ENCODE assay signal across 1 cellular context in the genomic region with DNA sequence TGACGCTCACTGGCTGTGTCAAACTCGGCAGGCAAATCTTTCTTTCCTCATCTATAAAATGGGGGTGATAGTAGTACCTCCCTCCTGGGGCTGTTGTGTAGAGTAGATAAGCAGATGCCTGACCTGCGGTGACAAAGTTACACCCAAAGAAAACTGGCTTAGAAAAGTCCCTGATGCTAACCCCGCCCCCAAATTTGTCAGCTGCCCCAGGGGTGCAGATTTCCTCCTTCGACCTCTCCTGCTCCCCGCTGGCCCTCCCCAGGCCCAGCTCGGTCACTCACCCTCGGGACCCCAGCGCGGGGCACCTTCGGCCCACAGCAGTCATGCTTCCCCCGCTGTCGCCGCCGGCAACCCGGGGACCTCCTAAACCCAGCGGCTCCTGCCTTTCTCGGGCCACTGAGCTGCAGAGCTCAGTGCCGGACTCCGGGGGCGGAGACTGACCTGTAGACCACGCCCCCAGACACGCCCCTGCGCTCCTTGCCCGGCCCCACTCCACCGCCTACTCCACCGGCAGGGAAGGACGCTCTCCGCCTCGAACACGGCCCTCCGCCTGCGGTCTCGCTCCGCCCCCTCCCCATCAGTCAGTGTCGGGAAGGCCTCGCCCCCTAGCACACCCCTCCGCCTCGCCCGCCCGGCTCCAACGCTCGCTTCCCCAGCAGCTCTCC.
TF ChIP-seq lines count a peak whose summit lies in the region.

No MANE protein-coding gene starts in this region.

TF ChIP-seq in GM12878, 131 proteins besides CTCF, POLR2A, EP300 and RAD21:
- 0 out of 2 replicates have a peak, but pooled peaks have one; percentile 28 for TF ChIP-seq ATF7 (IDR thresholded peaks at IDR 0.05; ENCODE audit: low read depth)
- no peak for TF ChIP-seq TCF7 (IDR thresholded peaks at IDR 0.05; ENCODE audit: borderline replicate concordance)
- peak; percentile 60 for TF ChIP-seq MAX (IDR thresholded peaks at IDR 0.05; ENCODE audit: low read depth, low read length)
- TF ChIP-seq BACH1 (IDR thresholded peaks at IDR 0.05; ENCODE audit: borderline replicate concordance), result peak; percentile 34; the same call in 1 of the 2 replicates
- TF ChIP-seq ZNF217 (IDR thresholded peaks at IDR 0.05), result no peak
- peak in 1 of 2 experiments; percentile 57; a peak in 1 of 4 replicates for TF ChIP-seq BHLHE40 (IDR thresholded peaks at IDR 0.05; ENCODE audit: borderline replicate concordance in 1 of 2, low read depth in 2 of 2, low read length in 1 of 2)
- TF ChIP-seq, protein P1, sequence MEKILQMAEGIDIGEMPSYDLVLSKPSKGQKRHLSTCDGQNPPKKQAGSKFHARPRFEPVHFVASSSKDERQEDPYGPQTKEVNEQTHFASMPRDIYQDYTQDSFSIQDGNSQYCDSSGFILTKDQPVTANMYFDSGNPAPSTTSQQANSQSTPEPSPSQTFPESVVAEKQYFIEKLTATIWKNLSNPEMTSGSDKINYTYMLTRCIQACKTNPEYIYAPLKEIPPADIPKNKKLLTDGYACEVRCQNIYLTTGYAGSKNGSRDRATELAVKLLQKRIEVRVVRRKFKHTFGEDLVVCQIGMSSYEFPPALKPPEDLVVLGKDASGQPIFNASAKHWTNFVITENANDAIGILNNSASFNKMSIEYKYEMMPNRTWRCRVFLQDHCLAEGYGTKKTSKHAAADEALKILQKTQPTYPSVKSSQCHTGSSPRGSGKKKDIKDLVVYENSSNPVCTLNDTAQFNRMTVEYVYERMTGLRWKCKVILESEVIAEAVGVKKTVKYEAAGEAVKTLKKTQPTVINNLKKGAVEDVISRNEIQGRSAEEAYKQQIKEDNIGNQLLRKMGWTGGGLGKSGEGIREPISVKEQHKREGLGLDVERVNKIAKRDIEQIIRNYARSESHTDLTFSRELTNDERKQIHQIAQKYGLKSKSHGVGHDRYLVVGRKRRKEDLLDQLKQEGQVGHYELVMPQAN (conservative IDR thresholded peaks at IDR 0.05), result peak; percentile 52; the same call in 1 of the 2 replicates
- TF ChIP-seq DPF2 (IDR thresholded peaks at IDR 0.05), result peak; percentile 69
- peak; percentile 100 for TF ChIP-seq HDGF (IDR thresholded peaks at IDR 0.05)
- TF ChIP-seq RAD51 (IDR thresholded peaks at IDR 0.05), result 0 out of 2 replicates have a peak, but pooled peaks have one; percentile 21
- peak; percentile 47; the same call in 1 of the 2 replicates for TF ChIP-seq POLR2AphosphoS2 (IDR thresholded peaks at IDR 0.05; ENCODE audit: low read depth, low read length)
- TF ChIP-seq EGR1 (IDR thresholded peaks at IDR 0.05; ENCODE audit: borderline replicate concordance in 1 of 2, low read depth in 2 of 2, low read length in 2 of 2), result peak in 1 of 2 experiments; percentile 70; a peak in 1 of 3 replicates
- TF ChIP-seq RB1 (IDR thresholded peaks at IDR 0.05; ENCODE audit: borderline replicate concordance), result peak; percentile 15; the same call in 1 of the 2 replicates
- peak; percentile 56; the same call in 1 of the 2 replicates for TF ChIP-seq CHD2 (IDR thresholded peaks at IDR 0.05; ENCODE audit: borderline replicate concordance, low read depth, low read length)
- TF ChIP-seq SIN3A (IDR thresholded peaks at IDR 0.05; ENCODE audit: low read depth, low read length), result 0 out of 2 replicates have a peak, but pooled peaks have one; percentile 60
- no peak for TF ChIP-seq ZNF274 (IDR thresholded peaks at IDR 0.05; ENCODE audit: insufficient read depth, insufficient read length)
- TF ChIP-seq, protein P2, sequence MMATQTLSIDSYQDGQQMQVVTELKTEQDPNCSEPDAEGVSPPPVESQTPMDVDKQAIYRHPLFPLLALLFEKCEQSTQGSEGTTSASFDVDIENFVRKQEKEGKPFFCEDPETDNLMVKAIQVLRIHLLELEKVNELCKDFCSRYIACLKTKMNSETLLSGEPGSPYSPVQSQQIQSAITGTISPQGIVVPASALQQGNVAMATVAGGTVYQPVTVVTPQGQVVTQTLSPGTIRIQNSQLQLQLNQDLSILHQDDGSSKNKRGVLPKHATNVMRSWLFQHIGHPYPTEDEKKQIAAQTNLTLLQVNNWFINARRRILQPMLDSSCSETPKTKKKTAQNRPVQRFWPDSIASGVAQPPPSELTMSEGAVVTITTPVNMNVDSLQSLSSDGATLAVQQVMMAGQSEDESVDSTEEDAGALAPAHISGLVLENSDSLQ (IDR thresholded peaks at IDR 0.05), result peak; percentile 97
- no peak for TF ChIP-seq IKZF1 (conservative IDR thresholded peaks at IDR 0.05)
- TF ChIP-seq PAX5 (IDR thresholded peaks at IDR 0.05; ENCODE audit: borderline replicate concordance, low read depth, low read length), result peak; percentile 14; the same call in 1 of the 2 replicates
- 0 out of 2 replicates have a peak, but pooled peaks have one; percentile 10 for TF ChIP-seq MYB (IDR thresholded peaks at IDR 0.05; ENCODE audit: borderline replicate concordance, low read depth, low read length)
- no peak for TF ChIP-seq WRNIP1 (IDR thresholded peaks at IDR 0.05; ENCODE audit: borderline replicate concordance, low read depth, low read length)
- TF ChIP-seq TCF12 (IDR thresholded peaks at IDR 0.05; ENCODE audit: low read depth, low read length), result 0 out of 2 replicates have a peak, but pooled peaks have one; percentile 24
- TF ChIP-seq ZNF207 (IDR thresholded peaks at IDR 0.05; ENCODE audit: borderline replicate concordance), result 0 out of 2 replicates have a peak, but pooled peaks have one; percentile 62
- no peak for TF ChIP-seq SMAD1 (IDR thresholded peaks at IDR 0.05; ENCODE audit: low read depth, partially characterized antibody)
- no peak for TF ChIP-seq JUND (IDR thresholded peaks at IDR 0.05; ENCODE audit: low read depth, low read length)
- TF ChIP-seq, protein P3, sequence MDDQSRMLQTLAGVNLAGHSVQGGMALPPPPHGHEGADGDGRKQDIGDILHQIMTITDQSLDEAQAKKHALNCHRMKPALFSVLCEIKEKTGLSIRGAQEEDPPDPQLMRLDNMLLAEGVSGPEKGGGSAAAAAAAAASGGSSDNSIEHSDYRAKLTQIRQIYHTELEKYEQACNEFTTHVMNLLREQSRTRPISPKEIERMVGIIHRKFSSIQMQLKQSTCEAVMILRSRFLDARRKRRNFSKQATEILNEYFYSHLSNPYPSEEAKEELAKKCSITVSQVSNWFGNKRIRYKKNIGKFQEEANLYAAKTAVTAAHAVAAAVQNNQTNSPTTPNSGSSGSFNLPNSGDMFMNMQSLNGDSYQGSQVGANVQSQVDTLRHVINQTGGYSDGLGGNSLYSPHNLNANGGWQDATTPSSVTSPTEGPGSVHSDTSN (IDR thresholded peaks at IDR 0.05; ENCODE audit: insufficient replicate concordance, low read depth, low read length), result peak; percentile 94
- TF ChIP-seq, protein P4, sequence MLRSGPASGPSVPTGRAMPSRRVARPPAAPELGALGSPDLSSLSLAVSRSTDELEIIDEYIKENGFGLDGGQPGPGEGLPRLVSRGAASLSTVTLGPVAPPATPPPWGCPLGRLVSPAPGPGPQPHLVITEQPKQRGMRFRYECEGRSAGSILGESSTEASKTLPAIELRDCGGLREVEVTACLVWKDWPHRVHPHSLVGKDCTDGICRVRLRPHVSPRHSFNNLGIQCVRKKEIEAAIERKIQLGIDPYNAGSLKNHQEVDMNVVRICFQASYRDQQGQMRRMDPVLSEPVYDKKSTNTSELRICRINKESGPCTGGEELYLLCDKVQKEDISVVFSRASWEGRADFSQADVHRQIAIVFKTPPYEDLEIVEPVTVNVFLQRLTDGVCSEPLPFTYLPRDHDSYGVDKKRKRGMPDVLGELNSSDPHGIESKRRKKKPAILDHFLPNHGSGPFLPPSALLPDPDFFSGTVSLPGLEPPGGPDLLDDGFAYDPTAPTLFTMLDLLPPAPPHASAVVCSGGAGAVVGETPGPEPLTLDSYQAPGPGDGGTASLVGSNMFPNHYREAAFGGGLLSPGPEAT (IDR thresholded peaks at IDR 0.05; ENCODE audit: low read depth), result peak; percentile 53; the same call in 1 of the 2 replicates
- TF ChIP-seq NR2F1 (conservative IDR thresholded peaks at IDR 0.05), result peak; percentile 65
- TF ChIP-seq NBN (IDR thresholded peaks at IDR 0.05), result 0 out of 2 replicates have a peak, but pooled peaks have one; percentile 60
- TF ChIP-seq SP1 (IDR thresholded peaks at IDR 0.05; ENCODE audit: low read depth, low read length), result peak; percentile 76
- no peak for TF ChIP-seq JUNB (IDR thresholded peaks at IDR 0.05)
